Comparison of ENCODE assay signal across 10 cellular contexts in the genomic region with DNA sequence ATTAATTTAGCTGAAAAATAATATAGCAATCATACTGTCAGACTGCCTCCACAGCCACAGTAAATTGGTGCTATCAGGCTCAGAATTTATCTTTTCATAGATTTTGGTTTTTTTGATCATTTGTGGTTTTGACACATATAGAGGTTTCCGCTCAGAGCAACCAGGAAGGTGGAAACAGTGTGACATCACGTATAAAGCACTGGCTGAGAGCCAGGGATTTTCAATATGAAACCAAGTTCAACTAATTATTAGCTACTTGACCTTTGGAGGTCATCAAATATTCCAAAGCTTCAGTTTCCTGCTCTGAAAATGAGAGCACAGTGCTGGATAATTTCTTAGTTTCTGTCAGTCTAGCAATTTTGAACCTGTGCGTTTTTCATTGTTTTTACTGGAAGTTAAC.
DNase-seq lines count a peak whose midpoint lies in the region; ATAC-seq and TF ChIP-seq lines count a peak whose summit lies in the region.
"Had no signal": no experiment of that assay in that cellular context is flagged by ENCODE, and none has a peak within 500 bp of the region (broad histone marks: within the 10 kb centered on the region; RNA-seq: fewer than 3 reads in every experiment).

No MANE protein-coding gene starts in this region.

- TF ChIP-seq CTCF in Calu3 (IDR thresholded peaks at IDR 0.05; ENCODE audit: unreplicated experiment): no peak

- H3K9me3 Mint-ChIP-seq in Calu3 (ENCODE audit: low read depth, unreplicated experiment): no peaks in the 10 kb centered on the region
- no peaks in the 10 kb centered on the region for H3K9me3 Mint-ChIP-seq in activated naive CD4-positive, alpha-beta T cell treated with anti-CD3 and anti-CD28 coated beads, Interleukin-2, amount 10 ng/mL, durations not matched to agents 7 days and 5 days

- peaks cover 19% of the 10 kb centered on the region for H3K27me3 Mint-ChIP-seq in Calu3 (ENCODE audit: unreplicated experiment)
- H3K27me3 Mint-ChIP-seq in T-helper 17 cell: no peaks in the 10 kb centered on the region
- H3K27me3 Mint-ChIP-seq in activated naive CD4-positive, alpha-beta T cell treated with anti-CD3 and anti-CD28 coated beads, Interleukin-2, amount 10 ng/mL, durations not matched to agents 7 days and 5 days: no peaks in the 10 kb centered on the region
- H3K27me3 Mint-ChIP-seq: progenitor cell of endocrine pancreas had no signal

- CTCF ChIA-PET in Calu3 (lab: Charles Lee): interaction anchor here (0.8 to 1.7 kb wide), 2 partner anchors 32 to 33 kb away, joined by 3 to 4 read pairs; no protein-coding TSS in a partner anchor
- CTCF ChIA-PET in activated naive CD4-positive, alpha-beta T cell treated with anti-CD3 and anti-CD28 coated beads, Interleukin-2, amount 10 ng/mL, durations not matched to agents 7 days and 5 days (lab: Charles Lee): no interaction called here

- H3K27me3 ChIP-seq in MG63: no peaks in the 10 kb centered on the region

- H3K36me3 Mint-ChIP-seq in Calu3 (ENCODE audit: insufficient read depth, unreplicated experiment): peaks cover 7% of the 10 kb centered on the region
- H3K36me3 Mint-ChIP-seq in T-helper 17 cell (ENCODE audit: low read depth): no peaks in the 10 kb centered on the region
- peaks cover 17% of the 10 kb centered on the region for H3K36me3 Mint-ChIP-seq in activated naive CD4-positive, alpha-beta T cell treated with anti-CD3 and anti-CD28 coated beads, Interleukin-2, amount 10 ng/mL, durations not matched to agents 7 days and 5 days
- H3K36me3 Mint-ChIP-seq: stimulated activated naive B cell treated with anti-CD40 and anti-IgM and Interleukin-4, amounts not matched to agents 10 μg/mL and 1 μg/mL and 100 μg/mL, for 72 hours had no signal

- H3K4me1 Mint-ChIP-seq in Calu3 (ENCODE audit: low read depth, unreplicated experiment) (peaks cover 29% of the 10 kb centered on the region), T-helper 17 cell (peaks cover 52% of the 10 kb centered on the region)
- peaks cover 59% of the 10 kb centered on the region for H3K4me1 Mint-ChIP-seq in activated naive CD4-positive, alpha-beta T cell treated with anti-CD3 and anti-CD28 coated beads, Interleukin-2, amount 10 ng/mL, durations not matched to agents 7 days and 5 days
- H3K4me1 Mint-ChIP-seq: stimulated activated naive B cell treated with anti-CD40 and anti-IgM and Interleukin-4, amounts not matched to agents 10 μg/mL and 1 μg/mL and 100 μg/mL, for 72 hours had no signal

- peak overlapping the region; percentile 39 for H3K27ac Mint-ChIP-seq in Calu3 (ENCODE audit: unreplicated experiment)
- H3K27ac Mint-ChIP-seq in T-helper 17 cell: peak overlapping the region; percentile 65
- peak overlapping the region; percentile 2 for H3K27ac Mint-ChIP-seq in activated naive CD4-positive, alpha-beta T cell treated with anti-CD3 and anti-CD28 coated beads, Interleukin-2, amount 10 ng/mL, durations not matched to agents 7 days and 5 days
- H3K27ac Mint-ChIP-seq: progenitor cell of endocrine pancreas; stimulated activated naive B cell treated with anti-CD40 and anti-IgM and Interleukin-4, amounts not matched to agents 10 μg/mL and 1 μg/mL and 100 μg/mL, for 72 hours had no signal

- intact Hi-C loops in Calu3 (cut with micrococcal nuclease; ENCODE audit: unreplicated experiment): loop anchor here (2.0 kb wide), 1 partner anchor 33 kb away; no protein-coding TSS in a partner anchor

- no peaks in the 10 kb centered on the region for H3K36me3 ChIP-seq in MG63

- H3K9me3 ChIP-seq in T-helper 17 cell (ENCODE audit: control insufficient read depth, low read length, poor library complexity, severe bottlenecking) (no peaks in the 10 kb centered on the region), MG63 (no peaks in the 10 kb centered on the region)

- DNase-seq in Calu3: peak; percentile 57
- peak in 1 of 3 donors; percentile 21 for DNase-seq in T-helper 17 cell
- DNase-seq in activated naive CD4-positive, alpha-beta T cell treated with anti-CD3 and anti-CD28 coated beads, Interleukin-2, amount 10 ng/mL, durations not matched to agents 7 days and 5 days: peak; percentile 61
- DNase-seq in stimulated activated CD4-positive, alpha-beta T cell treated with anti-CD3 and anti-CD28 coated beads, Interleukin-1b, Interleukin-23, amount 100 ng/mL, for 48 hours: peak; percentile 24
- no peak for DNase-seq in NCI-H345 treated with DMSO at 0.1 percent for 48 hours (lab: John Stamatoyannopoulos, UW; ENCODE audit: unreplicated experiment)
- no peak for DNase-seq in NCI-H1930 (lab: John Stamatoyannopoulos, UW)
- no peak for DNase-seq in MG63
- DNase-seq: stimulated activated naive B cell treated with anti-CD40 and anti-IgM and Interleukin-4, amounts not matched to agents 10 μg/mL and 1 μg/mL and 100 μg/mL, for 72 hours had no signal

- no peak overlapping the region for H3K4me3 ChIP-seq in MG63

- BruUV-seq in Calu3 (replicated peaks; lab: Mats Ljungman, UMichigan): no TSS peak

- ATAC-seq in T-helper 17 cell: peak; percentile 95
- no peak for ATAC-seq in GM19452 (IDR thresholded peaks at IDR 0.05; ENCODE audit: unreplicated experiment)
- ATAC-seq: stimulated activated naive B cell treated with anti-CD40 and anti-IgM and Interleukin-4, amounts not matched to agents 10 μg/mL and 1 μg/mL and 100 μg/mL, for 72 hours had no signal

- peak overlapping the region; percentile 25 for H3K4me3 Mint-ChIP-seq in Calu3 (ENCODE audit: low read depth, unreplicated experiment)
- H3K4me3 Mint-ChIP-seq in T-helper 17 cell: peak overlapping the region; percentile 60
- no peak overlapping the region for H3K4me3 Mint-ChIP-seq in activated naive CD4-positive, alpha-beta T cell treated with anti-CD3 and anti-CD28 coated beads, Interleukin-2, amount 10 ng/mL, durations not matched to agents 7 days and 5 days
- H3K4me3 Mint-ChIP-seq: stimulated activated naive B cell treated with anti-CD40 and anti-IgM and Interleukin-4, amounts not matched to agents 10 μg/mL and 1 μg/mL and 100 μg/mL, for 72 hours had no signal

Comparison
In these comparisons a context has a peak if more than half of its experiments do, and no peak if none do; other contexts are left out.
1. DNase-seq: peak in Calu3 (single experiment), activated naive CD4-positive, alpha-beta T cell treated with anti-CD3 and anti-CD28 coated beads, Interleukin-2, amount 10 ng/mL, durations not matched to agents 7 days and 5 days (single experiment) and stimulated activated CD4-positive, alpha-beta T cell treated with anti-CD3 and anti-CD28 coated beads, Interleukin-1b, Interleukin-23, amount 100 ng/mL, for 48 hours (single experiment); none in NCI-H345 treated with DMSO at 0.1 percent for 48 hours (single experiment), NCI-H1930 (0 of 2) and MG63 (single experiment).
2. H3K27ac Mint-ChIP-seq: peak in every context shown above with its lines; median percentile 65 in T-helper 17 cell; 39 in Calu3; 2 in activated naive CD4-positive, alpha-beta T cell treated with anti-CD3 and anti-CD28 coated beads, Interleukin-2, amount 10 ng/mL, durations not matched to agents 7 days and 5 days.